ENCODE assay signal across 9 cellular contexts in the genomic region with DNA sequence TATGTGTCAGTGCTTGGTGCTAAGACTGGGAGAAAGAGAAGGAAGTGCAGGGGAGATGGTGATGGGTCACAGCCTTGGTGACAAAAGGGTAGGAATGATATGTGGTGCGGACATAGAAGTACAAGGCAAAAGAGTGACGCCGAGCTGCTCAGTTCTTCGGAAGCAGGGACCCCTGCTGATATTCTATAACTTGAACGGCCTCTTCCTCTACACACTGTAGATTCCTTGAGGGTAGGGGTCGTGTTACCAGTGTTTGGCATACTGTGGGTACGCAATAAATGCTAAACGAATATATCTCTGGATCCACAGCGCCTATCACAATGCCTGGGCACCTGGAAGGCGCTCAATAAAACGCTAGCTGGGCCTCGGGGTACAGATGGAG. TPM values are rescaled to one million over a fixed set of nuclear protein-coding genes. Genes with fewer than 3 reads are reported as not detected.
DNase-seq lines count a peak whose midpoint lies in the region; ATAC-seq, FAIRE-seq and TF ChIP-seq lines count a peak whose summit lies in the region.
"Had no signal": no experiment of that assay in that cellular context is flagged by ENCODE, and none has a peak within 500 bp of the region (broad histone marks: within the 10 kb centered on the region; RNA-seq: fewer than 3 reads in every experiment).

No MANE protein-coding gene starts in this region.

- TF ChIP-seq EP300 in A549 (IDR thresholded peaks at IDR 0.05): no peak

- H3K27me3 Mint-ChIP-seq in MCF 10A (ENCODE audit: insufficient read depth, unreplicated experiment): no peaks in the 10 kb centered on the region
- H3K27me3 Mint-ChIP-seq: activated CD8-positive, alpha-beta T cell treated with anti-CD3 and anti-CD28 coated beads for 36 hours had no signal

- ATAC-seq in A549: peak; percentile 7 to 17; a peak in 1 of 6 replicates
- no peak for ATAC-seq in HG02763 (IDR thresholded peaks at IDR 0.05; ENCODE audit: unreplicated experiment)
- ATAC-seq in HG03175 (IDR thresholded peaks at IDR 0.05; ENCODE audit: unreplicated experiment): no peak

- no peak for TF ChIP-seq CTCF in A549 (IDR thresholded peaks at IDR 0.05)
- no peak for TF ChIP-seq CTCF in HFF-Myc (IDR thresholded peaks at IDR 0.05; ENCODE audit: low read depth, low read length, missing control alignments)
- TF ChIP-seq CTCF in MCF 10A (IDR thresholded peaks at IDR 0.05; ENCODE audit: unreplicated experiment): no peak

- no peak for TF ChIP-seq RAD21 in A549 (conservative IDR thresholded peaks at IDR 0.05 in 1 of 2, IDR thresholded peaks at IDR 0.05 in 1 of 2)

- no peak for TF ChIP-seq POLR2A in A549 (IDR thresholded peaks at IDR 0.05; ENCODE audit: low read length)

- H3K9me3 Mint-ChIP-seq in MCF 10A (ENCODE audit: unreplicated experiment): no peaks in the 10 kb centered on the region
- H3K9me3 Mint-ChIP-seq: activated CD8-positive, alpha-beta T cell treated with anti-CD3 and anti-CD28 coated beads for 36 hours had no signal

- TSS peak; percentile 68 for BruUV-seq in MCF 10A (replicated peaks; lab: Mats Ljungman, UMichigan)

- 3% methylated on average over 12 of the region's 12 CpGs for WGBS in A549 (ENCODE audit: missing lambda C conversion rate)

- H3K4me2 ChIP-seq in A549: peak overlapping the region; percentile 78

- POLR2A ChIA-PET in A549 (lab: Yijun Ruan, JAX): interaction anchor here (1.0 to 2.0 kb wide), 5 partner anchors 13 to 210 kb away, joined by 4 to 18 read pairs (median 5); partner anchors contain the start of genes RTCA, SASS6 and TRMT13
- POLR2A ChIA-PET in MCF 10A (lab: Yijun Ruan, JAX): interaction anchor here (0.5 to 4.9 kb wide), 20 partner anchors 9 to 987 kb away, joined by 3 to 114 read pairs (median 5); partner anchors contain the start of genes CDC14A, EXTL2, RTCA and SASS6

- no peak overlapping the region for H3K4me3 Mint-ChIP-seq in MCF 10A (ENCODE audit: unreplicated experiment)
- H3K4me3 Mint-ChIP-seq: activated CD8-positive, alpha-beta T cell treated with anti-CD3 and anti-CD28 coated beads for 36 hours had no signal

- H3K9me3 ChIP-seq in A549: no peaks in the 10 kb centered on the region

- peaks cover 9% of the 10 kb centered on the region for H3K36me3 Mint-ChIP-seq in MCF 10A (ENCODE audit: insufficient read depth, unreplicated experiment)

- H3K4me3 ChIP-seq in A549 (peak overlapping the region; percentile 93), HFF-Myc (replicated peaks; ENCODE audit: low read depth, low read length) (peak overlapping the region; percentile 99)

- H3K4me1 ChIP-seq in A549: peaks cover 8% of the 10 kb centered on the region; the same call in 1 of the 3 replicates

- CTCF ChIA-PET in A549 (lab: Yijun Ruan, JAX) (interaction anchor here (1.0 kb wide), 1 partner anchor 104 kb away, joined by 3 read pairs; no protein-coding TSS in a partner anchor), MCF 10A (lab: Yijun Ruan, JAX) (interaction anchor here (0.7 to 2.0 kb wide), 3 partner anchors 17 to 554 kb away, joined by 3 to 5 read pairs (median 3); partner anchors contain the start of gene RTCA)

- H3K27ac Mint-ChIP-seq in MCF 10A (ENCODE audit: low read depth, unreplicated experiment): no peak overlapping the region
- H3K27ac Mint-ChIP-seq: activated CD8-positive, alpha-beta T cell treated with anti-CD3 and anti-CD28 coated beads for 36 hours had no signal

- intact Hi-C loops in MCF 10A (cut with micrococcal nuclease): no loop called here

- peaks cover 9% of the 10 kb centered on the region for H3K4me1 Mint-ChIP-seq in MCF 10A (ENCODE audit: insufficient read depth, unreplicated experiment)

- FAIRE-seq in A549 (lab: Jason Lieb, UNC): no peak

- DNase-seq in A549 (ENCODE audit: low read depth in 1 of 2, low spot score in 1 of 2): no peak
- no peak for DNase-seq in HFF-Myc (ENCODE audit: extremely low read depth, low read depth)
- DNase-seq in MCF 10A (ENCODE audit: unreplicated experiment): no peak
- DNase-seq in lung microvascular endothelial cell (ENCODE audit: low read depth in 2 of 2): peak; percentile 2 to 7
- DNase-seq in activated CD4-positive, CD25-positive, alpha-beta regulatory T cell (lab: John Stamatoyannopoulos, UW): no peak
- DNase-seq in NCI-H1436 (lab: John Stamatoyannopoulos, UW): no peak

- peak overlapping the region; percentile 73 to 93 for H3K27ac ChIP-seq in A549

TF ChIP-seq in A549, 52 proteins besides CTCF, POLR2A, EP300 and RAD21:
- TF ChIP-seq EHF (CRISPR knock-in tag; IDR thresholded peaks at IDR 0.05): no peak
- TF ChIP-seq JUNB (IDR thresholded peaks at IDR 0.05): no peak
- no peak for TF ChIP-seq GATA3 (IDR thresholded peaks at IDR 0.05; ENCODE audit: borderline replicate concordance)
- no peak for TF ChIP-seq CBX2 (IDR thresholded peaks at IDR 0.05; ENCODE audit: borderline replicate concordance, low read depth)

RNA-seq across cellular contexts. Expression of gene DBT, which starts 0.5 kb away (rescaled TPM):
- polyA plus RNA-seq in A549 (2011; rRNA removed): 7.0 and 8.7 TPM in 2 replicates
- polyA plus RNA-seq in A549 (2012; cell fraction: cytosol; rRNA removed): 0.98 and 1.0 TPM in 2 replicates
- polyA plus RNA-seq in A549 (2012; cell fraction: nucleus; rRNA removed): 0.55 and 0.89 TPM in 2 replicates
- polyA plus RNA-seq in A549 (2017; fragmentation: RNase III; extraction: RNeasy Plus Mini Kit Qiagen cat#74134 plus additional on column Dnase treatment): 3.3 to 3.6 TPM (median 3.3 TPM) in 3 replicates
- 3.2 and 4.5 TPM in 2 replicates for polyA minus RNA-seq in A549 (2011; rRNA and poly(A)+ RNA removed)
- total RNA-seq in MCF 10A (2022): 9.1 and 11.0 TPM in 2 replicates
- 2.6 and 3.8 TPM in 2 replicates for total RNA-seq in lung microvascular endothelial cell

RNA-seq across cellular contexts. Expression of gene RTCA, which starts 16.9 kb away (rescaled TPM):
- 31.9 and 39.5 TPM in 2 replicates for polyA plus RNA-seq in A549 (2011; rRNA removed)
- polyA plus RNA-seq in A549 (2012; cell fraction: cytosol; rRNA removed): 10.4 and 11.1 TPM in 2 replicates
- polyA plus RNA-seq in A549 (2012; cell fraction: nucleus; rRNA removed): 5.6 and 10.9 TPM in 2 replicates
- polyA plus RNA-seq in A549 (2017; fragmentation: RNase III; extraction: RNeasy Plus Mini Kit Qiagen cat#74134 plus additional on column Dnase treatment): 23.8 to 25.0 TPM (median 24.4 TPM) in 3 replicates
- polyA minus RNA-seq in A549 (2011; rRNA and poly(A)+ RNA removed): 7.7 and 12.7 TPM in 2 replicates
- total RNA-seq in MCF 10A (2022): 60.4 and 62.3 TPM in 2 replicates
- 27.0 and 27.5 TPM in 2 replicates for total RNA-seq in lung microvascular endothelial cell

Comparison
In these comparisons a context has a peak if more than half of its experiments do, and no peak if none do; other contexts are left out.
1. ATAC-seq: peak in A549 (2 of 2); none in HG02763 (single experiment) and HG03175 (single experiment).
2. DNase-seq: peak in lung microvascular endothelial cell (2 of 2); none in A549 (0 of 2), HFF-Myc (single experiment), MCF 10A (single experiment), activated CD4-positive, CD25-positive, alpha-beta regulatory T cell (0 of 4) and NCI-H1436 (single experiment).